ENCODE assay signal across 16 cellular contexts in the genomic region with DNA sequence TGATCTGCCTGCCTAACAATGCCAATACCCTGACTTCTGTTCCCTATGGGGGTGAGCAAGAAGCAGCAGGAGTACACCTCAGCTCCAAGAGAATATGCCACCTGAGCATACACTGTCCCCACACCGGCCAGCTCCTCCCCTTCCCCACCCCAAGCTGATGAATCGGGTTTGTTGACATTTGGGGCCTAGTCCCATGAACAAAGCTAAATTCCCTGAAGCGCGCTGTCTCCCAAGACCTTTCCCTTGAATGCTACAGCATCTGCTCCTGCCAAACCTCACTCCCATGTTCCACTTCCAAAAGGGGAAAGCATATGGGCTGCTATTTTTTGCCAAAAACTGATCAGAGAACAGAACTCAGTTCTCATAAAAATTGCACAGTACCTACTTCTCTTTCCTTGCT.
DNase-seq lines count a peak whose midpoint lies in the region; ATAC-seq and TF ChIP-seq lines count a peak whose summit lies in the region.
"Had no signal": no experiment of that assay in that cellular context is flagged by ENCODE, and none has a peak within 500 bp of the region (broad histone marks: within the 10 kb centered on the region; RNA-seq: fewer than 3 reads in every experiment).

No MANE protein-coding gene starts in this region.

- H3K4me1 Mint-ChIP-seq in Caco-2 (ENCODE audit: low read depth, unreplicated experiment): peaks cover 35% of the 10 kb centered on the region
- no peaks in the 10 kb centered on the region for H3K4me1 Mint-ChIP-seq in activated T-cell treated with anti-CD3 and anti-CD28 coated beads, Interleukin-2, amount 50 U/mL, for 72 hours (ENCODE audit: low read depth)
- H3K4me1 Mint-ChIP-seq: activated CD8-positive, alpha-beta memory T cell treated with anti-CD3 and anti-CD28 coated beads, Interleukin-2, amount 10 ng/mL, durations not matched to agents 7 days and 5 days had no signal

- no peak overlapping the region for H3K4me3 Mint-ChIP-seq in Caco-2 (ENCODE audit: unreplicated experiment)
- no peak overlapping the region for H3K4me3 Mint-ChIP-seq in activated T-cell treated with anti-CD3 and anti-CD28 coated beads, Interleukin-2, amount 50 U/mL, for 72 hours
- H3K4me3 Mint-ChIP-seq: activated CD8-positive, alpha-beta memory T cell treated with anti-CD3 and anti-CD28 coated beads, Interleukin-2, amount 10 ng/mL, durations not matched to agents 7 days and 5 days; stimulated activated naive CD8-positive, alpha-beta T cell treated with anti-CD3 and anti-CD28 coated beads, Interleukin-15, Interleukin-2, amounts not matched to agents 100 ng/mL and 50 ng/mL, for 24 hours had no signal

- CTCF ChIA-PET in Caco-2 (lab: Charles Lee): interaction anchor here (0.8 to 1.6 kb wide), 2 partner anchors 9 to 21 kb away, joined by 5 to 7 read pairs; no protein-coding TSS in a partner anchor

- POLR2A ChIA-PET in Caco-2 (lab: Charles Lee): interaction anchor here (0.6 to 0.7 kb wide), 2 partner anchors 13 to 1120 kb away, joined by 3 to 5 read pairs; no protein-coding TSS in a partner anchor

- no peaks in the 10 kb centered on the region for H3K27me3 Mint-ChIP-seq in Caco-2 (ENCODE audit: insufficient read depth, unreplicated experiment)
- peaks cover 25% of the 10 kb centered on the region for H3K27me3 Mint-ChIP-seq in activated T-cell treated with anti-CD3 and anti-CD28 coated beads, Interleukin-2, amount 50 U/mL, for 72 hours (ENCODE audit: low read depth)

- no peaks in the 10 kb centered on the region for H3K27me3 ChIP-seq in Caco-2 (replicated peaks; ENCODE audit: control insufficient read depth, insufficient read depth, low read length)

- intact Hi-C loops in Caco-2 (cut with micrococcal nuclease; ENCODE audit: unreplicated experiment): no loop called here

- peaks cover 9% of the 10 kb centered on the region for H3K9me3 Mint-ChIP-seq in Caco-2 (ENCODE audit: unreplicated experiment)
- no peaks in the 10 kb centered on the region for H3K9me3 Mint-ChIP-seq in activated T-cell treated with anti-CD3 and anti-CD28 coated beads, Interleukin-2, amount 50 U/mL, for 72 hours
- H3K9me3 Mint-ChIP-seq: stimulated activated naive CD8-positive, alpha-beta T cell treated with anti-CD3 and anti-CD28 coated beads, Interleukin-15, Interleukin-2, amounts not matched to agents 100 ng/mL and 50 ng/mL, for 24 hours had no signal

- DNase-seq in Caco-2 (peak; percentile 49 to 68), NCI-H146 (lab: John Stamatoyannopoulos, UW) (peak; percentile 93), cerebellar cortex (ENCODE audit: low spot score) (peak; percentile 97), middle frontal gyrus (ENCODE audit: extremely low spot score, low spot score) (peak; percentile 51)
- DNase-seq in activated T-cell treated with anti-CD3 and anti-CD28 coated beads, Interleukin-2, amount 50 U/mL, for 72 hours: no peak
- no peak for DNase-seq in stimulated activated CD4-positive, alpha-beta T cell treated with anti-CD3 and anti-CD28 coated beads, Interleukin-12 subunit alpha, Interleukin-12 subunit beta, amount 100 ng/mL, for 4 hours
- DNase-seq: activated CD4-positive, CD25-positive, alpha-beta regulatory T cell; activated CD8-positive, alpha-beta memory T cell treated with anti-CD3 and anti-CD28 coated beads, Interleukin-2, amount 10 ng/mL, durations not matched to agents 7 days and 5 days; DND-41; effector CD8-positive, alpha-beta T cell; NCI-H510A treated with DMSO at 0.1 percent for 48 hours; nucleus accumbens had no signal

- peak overlapping the region; percentile 72 for H3K27ac Mint-ChIP-seq in Caco-2 (ENCODE audit: unreplicated experiment)
- H3K27ac Mint-ChIP-seq in activated T-cell treated with anti-CD3 and anti-CD28 coated beads, Interleukin-2, amount 50 U/mL, for 72 hours: no peak overlapping the region
- H3K27ac Mint-ChIP-seq: activated CD8-positive, alpha-beta memory T cell treated with anti-CD3 and anti-CD28 coated beads, Interleukin-2, amount 10 ng/mL, durations not matched to agents 7 days and 5 days; stimulated activated naive CD8-positive, alpha-beta T cell treated with anti-CD3 and anti-CD28 coated beads, Interleukin-15, Interleukin-2, amounts not matched to agents 100 ng/mL and 50 ng/mL, for 24 hours had no signal

- no peak overlapping the region for H3K4me3 ChIP-seq in Caco-2 (ENCODE audit: low read depth, low read length)

- ATAC-seq in activated T-cell treated with anti-CD3 and anti-CD28 coated beads, Interleukin-2, amount 50 U/mL, for 72 hours (replicated peaks in 1 of 2): no peak
- no peak for ATAC-seq in HG03571 (IDR thresholded peaks at IDR 0.05; ENCODE audit: unreplicated experiment)
- ATAC-seq in GM18868 (IDR thresholded peaks at IDR 0.05; ENCODE audit: unreplicated experiment): no peak
- ATAC-seq: activated CD8-positive, alpha-beta memory T cell treated with anti-CD3 and anti-CD28 coated beads, Interleukin-2, amount 10 ng/mL, durations not matched to agents 7 days and 5 days; Panc1 had no signal

- no TSS peak for BruUV-seq in Caco-2 (replicated peaks; lab: Mats Ljungman, UMichigan)

- no peaks in the 10 kb centered on the region for H3K36me3 ChIP-seq in Caco-2 (ENCODE audit: control insufficient read depth, insufficient read depth, low read length)

- no peaks in the 10 kb centered on the region; the same call in none of the 2 replicates for H3K9me3 ChIP-seq in Caco-2

- no peak for TF ChIP-seq CTCF in Caco-2 (IDR thresholded peaks at IDR 0.05; ENCODE audit: insufficient read depth in 1 of 2, low read depth in 1 of 2, low read length in 1 of 2, severe bottlenecking in 1 of 2, unreplicated experiment in 1 of 2)

- H3K4me1 ChIP-seq in Caco-2: peaks cover 40% of the 10 kb centered on the region

- H3K36me3 Mint-ChIP-seq in Caco-2 (ENCODE audit: insufficient read depth, unreplicated experiment): no peaks in the 10 kb centered on the region
- H3K36me3 Mint-ChIP-seq in activated T-cell treated with anti-CD3 and anti-CD28 coated beads, Interleukin-2, amount 50 U/mL, for 72 hours (ENCODE audit: insufficient read depth in 2 of 2): no peaks in the 10 kb centered on the region
- H3K36me3 Mint-ChIP-seq: activated CD8-positive, alpha-beta memory T cell treated with anti-CD3 and anti-CD28 coated beads, Interleukin-2, amount 10 ng/mL, durations not matched to agents 7 days and 5 days had no signal

Comparison
In these comparisons a context has a peak if more than half of its experiments do, and no peak if none do; other contexts are left out.
1. DNase-seq: peak in Caco-2 (2 of 2), NCI-H146 (single experiment), cerebellar cortex (single experiment) and middle frontal gyrus (single experiment); none in activated T-cell treated with anti-CD3 and anti-CD28 coated beads, Interleukin-2, amount 50 U/mL, for 72 hours (0 of 2) and stimulated activated CD4-positive, alpha-beta T cell treated with anti-CD3 and anti-CD28 coated beads, Interleukin-12 subunit alpha, Interleukin-12 subunit beta, amount 100 ng/mL, for 4 hours (single experiment).